In the genomic region with DNA sequence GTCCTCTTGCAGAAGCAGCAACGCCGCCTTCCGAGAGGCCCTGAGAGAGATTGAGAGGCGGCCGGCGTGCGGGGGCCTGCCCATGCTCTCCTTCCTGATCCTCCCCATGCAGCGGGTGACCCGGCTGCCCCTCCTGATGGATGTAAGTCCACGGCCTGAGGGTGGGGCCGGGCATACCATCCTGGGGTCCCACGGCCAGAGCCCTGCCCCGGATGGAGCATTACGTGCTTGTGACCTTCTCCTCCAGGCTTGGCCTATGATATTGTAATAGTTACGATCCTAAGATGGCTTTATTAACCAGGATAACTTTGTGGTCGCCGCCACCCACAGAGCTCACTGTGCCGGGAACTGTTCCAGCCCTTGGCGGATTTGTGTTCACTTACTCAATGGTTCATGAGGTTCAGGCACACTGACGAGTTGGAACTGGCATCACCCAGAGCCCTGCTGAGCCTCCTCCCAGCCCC, we compare ENCODE assay signal across 12 cellular contexts. TPM values are rescaled to one million over a fixed set of nuclear protein-coding genes. Genes with fewer than 3 reads are reported as not detected.
DNase-seq lines count a peak whose midpoint lies in the region; TF ChIP-seq lines count a peak whose summit lies in the region.
"Had no signal": no experiment of that assay in that cellular context is flagged by ENCODE, and none has a peak within 500 bp of the region (broad histone marks: within the 10 kb centered on the region; RNA-seq: fewer than 3 reads in every experiment).

No MANE protein-coding gene starts in this region.

- H2BK12ac ChIP-seq in neuronal stem cell (ENCODE audit: low read length), result peak overlapping the region; percentile 97

- no CpG with 5 or more reads among the region's 20 CpGs for WGBS in neuronal stem cell (ENCODE audit: extremely low coverage in 2 of 2, insufficient read length in 2 of 2, insufficient replicate concordance in 1 of 2), 2 donors

- H3K4me3 ChIP-seq in AG10803 (ENCODE audit: low read length) (no peak overlapping the region), neuronal stem cell (ENCODE audit: low read length in 2 of 2) (no peak overlapping the region)
- H3K4me3 ChIP-seq in CD8-positive, alpha-beta memory T cell (ENCODE audit: low read length), result no peak overlapping the region
- H3K4me3 ChIP-seq: adrenal gland had no signal

- peak overlapping the region; percentile 95 for H2BK5ac ChIP-seq in neuronal stem cell (ENCODE audit: low read length)

- H3K9me3 Mint-ChIP-seq in CD8-positive, alpha-beta memory T cell, result no peaks in the 10 kb centered on the region

- DNase-seq in AG10803 (ENCODE audit: low read depth) (peak; percentile 93), MV-4-11 (lab: John Stamatoyannopoulos, UW) (peak; percentile 21), dedifferentiated amniotic fluid mesenchymal stem cell (ENCODE audit: extremely low spot score) (peak; percentile 42), neuronal stem cell (ENCODE audit: low spot score) (no peak), HT-29 (ENCODE audit: low spot score) (no peak), GM13977 (ENCODE audit: low spot score) (no peak), NCI-H2029 treated with DMSO at 0.1 percent for 48 hours (lab: John Stamatoyannopoulos, UW) (no peak)
- no peak for DNase-seq in CD8-positive, alpha-beta memory T cell
- DNase-seq: stimulated activated CD4-positive, alpha-beta T cell treated with anti-CD3 and anti-CD28 coated beads, Interleukin-2, amount 100 ng/mL, for 24 hours; stimulated activated naive CD4-positive, alpha-beta T cell treated with Interleukin-2 at 50 U/mL for 16 hours had no signal

- H3K9ac ChIP-seq in neuronal stem cell (ENCODE audit: low read depth, low read length, poor library complexity), result no peak overlapping the region

- CTCF ChIA-PET in CD8-positive, alpha-beta memory T cell (lab: Charles Lee), result no interaction called here

- no peak overlapping the region for H3K4ac ChIP-seq in neuronal stem cell (ENCODE audit: low read length)

- in situ Hi-C loops in GM13977 (cut with MboI; ENCODE audit: low pct_unique_long_range_greater_than_20kb, low sequenced_read_pairs, unreplicated experiment), result no loop called here

- H4K91ac ChIP-seq in neuronal stem cell (ENCODE audit: low read depth, low read length, poor library complexity), result no peak overlapping the region

- H3K27me3 Mint-ChIP-seq in CD8-positive, alpha-beta memory T cell, result peaks cover 0 to 4% of the 10 kb centered on the region in 2 donors

- H3K4me3 Mint-ChIP-seq in CD8-positive, alpha-beta memory T cell, result no peak overlapping the region

- no peak overlapping the region for H3K27ac ChIP-seq in neuronal stem cell (replicated peaks; ENCODE audit: low read length)
- H3K27ac ChIP-seq in CD8-positive, alpha-beta memory T cell (ENCODE audit: low read depth, low read length), result no peak overlapping the region
- H3K27ac ChIP-seq: adrenal gland had no signal

- peaks cover 0 to 8% of the 10 kb centered on the region in 2 donors for H3K9me3 ChIP-seq in neuronal stem cell (replicated peaks in 1 of 2; ENCODE audit: control insufficient read depth in 2 of 2, insufficient read depth in 1 of 2, low read depth in 1 of 2, low read length in 2 of 2)
- no peaks in the 10 kb centered on the region for H3K9me3 ChIP-seq in CD8-positive, alpha-beta memory T cell (ENCODE audit: low read length)
- H3K9me3 ChIP-seq: adrenal gland had no signal

- H3K27ac Mint-ChIP-seq in CD8-positive, alpha-beta memory T cell, result peak overlapping the region in 1 of 8 donors; percentile 63

- H3K4me1 Mint-ChIP-seq in CD8-positive, alpha-beta memory T cell, result no peaks in the 10 kb centered on the region

- H3K36me3 ChIP-seq in neuronal stem cell (replicated peaks in 1 of 2; ENCODE audit: control insufficient read depth in 2 of 2, insufficient read depth in 2 of 2, low read length in 2 of 2), result peaks cover 0 to 4% of the 10 kb centered on the region in 2 donors
- no peaks in the 10 kb centered on the region for H3K36me3 ChIP-seq in CD8-positive, alpha-beta memory T cell (ENCODE audit: insufficient read depth, low read length)
- H3K36me3 ChIP-seq: adrenal gland had no signal

- H3K36me3 Mint-ChIP-seq in CD8-positive, alpha-beta memory T cell, result no peaks in the 10 kb centered on the region

- H3K23ac ChIP-seq in neuronal stem cell (ENCODE audit: low read depth, low read length, poor library complexity), result peak overlapping the region; percentile 89

- no peak overlapping the region for H2BK120ac ChIP-seq in neuronal stem cell (ENCODE audit: low read depth, low read length)

- no peak overlapping the region for H4K8ac ChIP-seq in neuronal stem cell (ENCODE audit: low read depth, low read length)

- no peak overlapping the region for H2AFZ ChIP-seq in neuronal stem cell (ENCODE audit: low read length)

- H3K14ac ChIP-seq in neuronal stem cell (ENCODE audit: low read length), result no peak overlapping the region

- H3K79me1 ChIP-seq in neuronal stem cell (ENCODE audit: low read depth, low read length), result peaks cover 6% of the 10 kb centered on the region

- peak overlapping the region; percentile 85 for H2BK15ac ChIP-seq in neuronal stem cell (ENCODE audit: low read length)

- POLR2A ChIA-PET in CD8-positive, alpha-beta memory T cell (lab: Charles Lee), result no interaction called here

- H3K18ac ChIP-seq in neuronal stem cell (ENCODE audit: low read length), result peak overlapping the region; percentile 83

- peaks cover 18 to 22% of the 10 kb centered on the region in 2 donors for H3K4me1 ChIP-seq in neuronal stem cell (ENCODE audit: control insufficient read depth in 2 of 2, insufficient read depth in 1 of 2, low read depth in 1 of 2, low read length in 2 of 2)
- no peaks in the 10 kb centered on the region for H3K4me1 ChIP-seq in CD8-positive, alpha-beta memory T cell (ENCODE audit: insufficient read depth, low read length)
- H3K4me1 ChIP-seq: adrenal gland had no signal

- TF ChIP-seq CTCF in AG10803 (conservative IDR thresholded peaks at IDR 0.05; ENCODE audit: low read length) (no peak), GM13977 (IDR thresholded peaks at IDR 0.05; ENCODE audit: extremely low read depth, insufficient read depth, missing control alignments) (no peak)

- H2AK5ac ChIP-seq in neuronal stem cell (ENCODE audit: low read depth, low read length), result peak overlapping the region; percentile 96

- H3K4me2 ChIP-seq in neuronal stem cell (ENCODE audit: insufficient read depth, low read length, poor library complexity, severe bottlenecking), result no peak overlapping the region

- H3K27me3 ChIP-seq in neuronal stem cell (ENCODE audit: control insufficient read depth in 3 of 3, insufficient read depth in 3 of 3, low read depth in 1 of 3, low read length in 3 of 3), result peaks cover 0 to 3% (median 0%) of the 10 kb centered on the region in 3 experiments
- no peaks in the 10 kb centered on the region for H3K27me3 ChIP-seq in CD8-positive, alpha-beta memory T cell (ENCODE audit: insufficient read depth, low read length, poor library complexity, severe bottlenecking)
- H3K27me3 ChIP-seq: adrenal gland had no signal

RNA-seq across cellular contexts. Expression of a gene that starts 18.9 kb away (rescaled TPM):
- 1.5 TPM for polyA plus RNA-seq in neuronal stem cell (2013, experiment 1 of 2)
- 1.4 TPM for polyA plus RNA-seq in neuronal stem cell (2013, experiment 2 of 2)
- total RNA-seq in CD8-positive, alpha-beta memory T cell, result not detected
- 0.06 TPM for polyA plus RNA-seq in CD8-positive, alpha-beta memory T cell
- total RNA-seq in HT-29 (2014; rRNA removed; shearing (Covaris generic)), result 124 and 137 TPM in 2 replicates
- total RNA-seq: T-helper 2 cell treated with Interferon-gamma antibody and Interleukin-4, amounts not matched to agents 100 ng/mL and 5 ng/mL, for 36 hours had no signal

Comparison
In these comparisons a context has a peak if more than half of its experiments do, and no peak if none do; other contexts are left out.
1. DNase-seq: peak in AG10803 (single experiment), MV-4-11 (single experiment) and dedifferentiated amniotic fluid mesenchymal stem cell (single experiment); none in neuronal stem cell (single experiment), CD8-positive, alpha-beta memory T cell (0 of 5), HT-29 (single experiment), GM13977 (single experiment) and NCI-H2029 treated with DMSO at 0.1 percent for 48 hours (single experiment).
2. RNA of a gene that starts 18.9 kb away (total RNA-seq): 124 to 137 TPM in HT-29; not detected in CD8-positive, alpha-beta memory T cell; every median in the first group is over 100 times any median in the second.